1 cellular context compared by ENCODE assay signal in genomic region chr1:206816390-206817287, GRCh38.
TF ChIP-seq lines count a peak whose summit lies in the region.

No MANE protein-coding gene starts in this region.

TF ChIP-seq in K562, 482 proteins besides CTCF, POLR2A, EP300 and RAD21 (continued from another document and continues in another):
- TF ChIP-seq POLR2AphosphoS2 (IDR thresholded peaks at IDR 0.05; ENCODE audit: low read length) (no peak), KLF1 (tag; IDR thresholded peaks at IDR 0.05) (no peak), CEBPZ (IDR thresholded peaks at IDR 0.05; ENCODE audit: borderline replicate concordance, low read depth, low read length) (no peak), FOS (IDR thresholded peaks at IDR 0.05; ENCODE audit: extremely low read depth, insufficient read length) (no peak), PML (IDR thresholded peaks at IDR 0.05; ENCODE audit: low read length) (no peak), TRIM28 (IDR thresholded peaks at IDR 0.05) (no peak; the same call in 1 of the 2 replicates), ETV6 (IDR thresholded peaks at IDR 0.05; ENCODE audit: borderline replicate concordance in 1 of 2, low read depth in 2 of 2, low read length in 1 of 2) (no peak), ETV6 (CRISPR knock-in tag; IDR thresholded peaks at IDR 0.05; ENCODE audit: borderline replicate concordance) (no peak), TCF7L2 (IDR thresholded peaks at IDR 0.05; ENCODE audit: low read depth, low read length) (no peak), CREB1 (IDR thresholded peaks at IDR 0.05) (no peak; the same call in 1 of the 2 replicates), CREB1 (CRISPR knock-in tag; IDR thresholded peaks at IDR 0.05) (peak; percentile 34; the same call in 1 of the 2 replicates), NFXL1 (CRISPR knock-in tag; IDR thresholded peaks at IDR 0.05) (no peak), TOE1 (IDR thresholded peaks at IDR 0.05; ENCODE audit: borderline replicate concordance) (no peak), TOE1 (CRISPR knock-in tag; IDR thresholded peaks at IDR 0.05; ENCODE audit: borderline replicate concordance, low read depth) (no peak), RREB1 (CRISPR knock-in tag; IDR thresholded peaks at IDR 0.05) (no peak), POLR3G (IDR thresholded peaks at IDR 0.05; ENCODE audit: extremely low read depth, insufficient read length, insufficient replicate concordance) (no peak), ZNF3 (CRISPR knock-in tag; IDR thresholded peaks at IDR 0.05) (peak; percentile 32; the same call in 1 of the 2 replicates), MAZ (CRISPR knock-in tag; conservative IDR thresholded peaks at IDR 0.05 in 1 of 2, IDR thresholded peaks at IDR 0.05 in 1 of 2) (peak in 1 of 2 experiments; percentile 27; a peak in 1 of 4 replicates), GATA2 (CRISPR knock-in tag; IDR thresholded peaks at IDR 0.05) (peak; percentile 64), UBTF (IDR thresholded peaks at IDR 0.05; ENCODE audit: borderline replicate concordance in 1 of 2, low read depth in 2 of 2, low read length in 2 of 2) (no peak), NCOA1 (IDR thresholded peaks at IDR 0.05; ENCODE audit: low read depth) (no peak), ZNF76 (CRISPR knock-in tag; IDR thresholded peaks at IDR 0.05; ENCODE audit: borderline replicate concordance) (no peak), ZKSCAN8 (CRISPR knock-in tag; IDR thresholded peaks at IDR 0.05) (no peak), HDAC2 (IDR thresholded peaks at IDR 0.05) (0 out of 2 replicates have a peak, but pooled peaks have one; percentile 52), HEY1 (CRISPR knock-in tag; IDR thresholded peaks at IDR 0.05; ENCODE audit: borderline replicate concordance) (peak; percentile 4; the same call in 1 of the 2 replicates), ARID2 (IDR thresholded peaks at IDR 0.05) (no peak), IRF2 (CRISPR knock-in tag; IDR thresholded peaks at IDR 0.05) (no peak), MYNN (IDR thresholded peaks at IDR 0.05) (no peak), MYNN (CRISPR knock-in tag; IDR thresholded peaks at IDR 0.05) (no peak), FOSL1 (tag; conservative IDR thresholded peaks at IDR 0.05) (peak; percentile 65; the same call in 1 of the 2 replicates), ELF2 (CRISPR knock-in tag; IDR thresholded peaks at IDR 0.05) (no peak), TCFL5 (CRISPR knock-in tag; conservative IDR thresholded peaks at IDR 0.05) (no peak)
- TF ChIP-seq, protein P1, sequence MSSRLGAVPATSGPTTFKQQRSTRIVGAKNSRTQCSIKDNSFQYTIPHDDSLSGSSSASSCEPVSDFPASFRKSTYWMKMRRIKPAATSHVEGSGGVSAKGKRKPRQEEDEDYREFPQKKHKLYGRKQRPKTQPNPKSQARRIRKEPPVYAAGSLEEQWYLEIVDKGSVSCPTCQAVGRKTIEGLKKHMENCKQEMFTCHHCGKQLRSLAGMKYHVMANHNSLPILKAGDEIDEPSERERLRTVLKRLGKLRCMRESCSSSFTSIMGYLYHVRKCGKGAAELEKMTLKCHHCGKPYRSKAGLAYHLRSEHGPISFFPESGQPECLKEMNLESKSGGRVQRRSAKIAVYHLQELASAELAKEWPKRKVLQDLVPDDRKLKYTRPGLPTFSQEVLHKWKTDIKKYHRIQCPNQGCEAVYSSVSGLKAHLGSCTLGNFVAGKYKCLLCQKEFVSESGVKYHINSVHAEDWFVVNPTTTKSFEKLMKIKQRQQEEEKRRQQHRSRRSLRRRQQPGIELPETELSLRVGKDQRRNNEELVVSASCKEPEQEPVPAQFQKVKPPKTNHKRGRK (tag; IDR thresholded peaks at IDR 0.05): peak; percentile 91
- TF ChIP-seq, protein P2, sequence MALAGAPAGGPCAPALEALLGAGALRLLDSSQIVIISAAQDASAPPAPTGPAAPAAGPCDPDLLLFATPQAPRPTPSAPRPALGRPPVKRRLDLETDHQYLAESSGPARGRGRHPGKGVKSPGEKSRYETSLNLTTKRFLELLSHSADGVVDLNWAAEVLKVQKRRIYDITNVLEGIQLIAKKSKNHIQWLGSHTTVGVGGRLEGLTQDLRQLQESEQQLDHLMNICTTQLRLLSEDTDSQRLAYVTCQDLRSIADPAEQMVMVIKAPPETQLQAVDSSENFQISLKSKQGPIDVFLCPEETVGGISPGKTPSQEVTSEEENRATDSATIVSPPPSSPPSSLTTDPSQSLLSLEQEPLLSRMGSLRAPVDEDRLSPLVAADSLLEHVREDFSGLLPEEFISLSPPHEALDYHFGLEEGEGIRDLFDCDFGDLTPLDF (CRISPR knock-in tag; IDR thresholded peaks at IDR 0.05): no peak
- TF ChIP-seq, protein P3, sequence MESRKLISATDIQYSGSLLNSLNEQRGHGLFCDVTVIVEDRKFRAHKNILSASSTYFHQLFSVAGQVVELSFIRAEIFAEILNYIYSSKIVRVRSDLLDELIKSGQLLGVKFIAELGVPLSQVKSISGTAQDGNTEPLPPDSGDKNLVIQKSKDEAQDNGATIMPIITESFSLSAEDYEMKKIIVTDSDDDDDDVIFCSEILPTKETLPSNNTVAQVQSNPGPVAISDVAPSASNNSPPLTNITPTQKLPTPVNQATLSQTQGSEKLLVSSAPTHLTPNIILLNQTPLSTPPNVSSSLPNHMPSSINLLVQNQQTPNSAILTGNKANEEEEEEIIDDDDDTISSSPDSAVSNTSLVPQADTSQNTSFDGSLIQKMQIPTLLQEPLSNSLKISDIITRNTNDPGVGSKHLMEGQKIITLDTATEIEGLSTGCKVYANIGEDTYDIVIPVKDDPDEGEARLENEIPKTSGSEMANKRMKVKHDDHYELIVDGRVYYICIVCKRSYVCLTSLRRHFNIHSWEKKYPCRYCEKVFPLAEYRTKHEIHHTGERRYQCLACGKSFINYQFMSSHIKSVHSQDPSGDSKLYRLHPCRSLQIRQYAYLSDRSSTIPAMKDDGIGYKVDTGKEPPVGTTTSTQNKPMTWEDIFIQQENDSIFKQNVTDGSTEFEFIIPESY (CRISPR knock-in tag; IDR thresholded peaks at IDR 0.05): no peak
- TF ChIP-seq, protein P4, sequence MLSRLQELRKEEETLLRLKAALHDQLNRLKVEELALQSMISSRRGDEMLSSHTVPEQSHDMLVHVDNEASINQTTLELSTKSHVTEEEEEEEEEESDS (CRISPR knock-in tag; IDR thresholded peaks at IDR 0.05): no peak
- TF ChIP-seq, protein P5, sequence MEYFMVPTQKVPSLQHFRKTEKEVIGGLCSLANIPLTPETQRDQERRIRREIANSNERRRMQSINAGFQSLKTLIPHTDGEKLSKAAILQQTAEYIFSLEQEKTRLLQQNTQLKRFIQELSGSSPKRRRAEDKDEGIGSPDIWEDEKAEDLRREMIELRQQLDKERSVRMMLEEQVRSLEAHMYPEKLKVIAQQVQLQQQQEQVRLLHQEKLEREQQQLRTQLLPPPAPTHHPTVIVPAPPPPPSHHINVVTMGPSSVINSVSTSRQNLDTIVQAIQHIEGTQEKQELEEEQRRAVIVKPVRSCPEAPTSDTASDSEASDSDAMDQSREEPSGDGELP (CRISPR knock-in tag; IDR thresholded peaks at IDR 0.05; ENCODE audit: borderline replicate concordance): no peak; the same call in 1 of the 2 replicates
- TF ChIP-seq, protein P6, sequence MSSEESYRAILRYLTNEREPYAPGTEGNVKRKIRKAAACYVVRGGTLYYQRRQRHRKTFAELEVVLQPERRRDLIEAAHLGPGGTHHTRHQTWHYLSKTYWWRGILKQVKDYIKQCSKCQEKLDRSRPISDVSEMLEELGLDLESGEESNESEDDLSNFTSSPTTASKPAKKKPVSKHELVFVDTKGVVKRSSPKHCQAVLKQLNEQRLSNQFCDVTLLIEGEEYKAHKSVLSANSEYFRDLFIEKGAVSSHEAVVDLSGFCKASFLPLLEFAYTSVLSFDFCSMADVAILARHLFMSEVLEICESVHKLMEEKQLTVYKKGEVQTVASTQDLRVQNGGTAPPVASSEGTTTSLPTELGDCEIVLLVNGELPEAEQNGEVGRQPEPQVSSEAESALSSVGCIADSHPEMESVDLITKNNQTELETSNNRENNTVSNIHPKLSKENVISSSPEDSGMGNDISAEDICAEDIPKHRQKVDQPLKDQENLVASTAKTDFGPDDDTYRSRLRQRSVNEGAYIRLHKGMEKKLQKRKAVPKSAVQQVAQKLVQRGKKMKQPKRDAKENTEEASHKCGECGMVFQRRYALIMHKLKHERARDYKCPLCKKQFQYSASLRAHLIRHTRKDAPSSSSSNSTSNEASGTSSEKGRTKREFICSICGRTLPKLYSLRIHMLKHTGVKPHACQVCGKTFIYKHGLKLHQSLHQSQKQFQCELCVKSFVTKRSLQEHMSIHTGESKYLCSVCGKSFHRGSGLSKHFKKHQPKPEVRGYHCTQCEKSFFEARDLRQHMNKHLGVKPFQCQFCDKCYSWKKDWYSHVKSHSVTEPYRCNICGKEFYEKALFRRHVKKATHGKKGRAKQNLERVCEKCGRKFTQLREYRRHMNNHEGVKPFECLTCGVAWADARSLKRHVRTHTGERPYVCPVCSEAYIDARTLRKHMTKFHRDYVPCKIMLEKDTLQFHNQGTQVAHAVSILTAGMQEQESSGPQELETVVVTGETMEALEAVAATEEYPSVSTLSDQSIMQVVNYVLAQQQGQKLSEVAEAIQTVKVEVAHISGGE (CRISPR knock-in tag; IDR thresholded peaks at IDR 0.05): peak in 1 of 3 experiments; percentile 45; a peak in 1 of 6 replicates
